ENCODE assay signal across 1 cellular context in the genomic region with DNA sequence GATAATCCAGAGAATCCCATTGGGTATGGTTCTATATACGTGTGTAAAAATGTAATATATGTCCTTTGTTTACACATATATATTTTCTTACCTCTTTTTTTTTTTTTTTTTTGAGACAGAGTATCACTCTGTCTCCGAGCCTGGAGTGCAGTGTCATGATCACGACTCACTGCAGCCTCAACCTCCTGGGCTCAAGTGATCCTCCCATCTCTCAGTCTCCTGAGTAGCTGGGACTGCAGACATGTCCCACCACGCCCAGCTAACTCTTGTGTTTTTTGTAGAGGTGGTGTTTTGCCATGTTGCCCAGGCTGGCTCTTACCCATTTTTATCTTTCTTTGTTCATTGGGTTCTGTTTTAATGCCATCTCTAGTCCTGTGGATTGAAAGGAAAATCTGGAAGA.
TF ChIP-seq lines count a peak whose summit lies in the region.

No MANE protein-coding gene starts in this region.

TF ChIP-seq in HCT116, 20 proteins besides CTCF, POLR2A, EP300 and RAD21 (continued from another document):
- TF ChIP-seq POLR2AphosphoS5 (IDR thresholded peaks at IDR 0.05; ENCODE audit: low read depth, low read length): no peak
- no peak for TF ChIP-seq MAX (IDR thresholded peaks at IDR 0.05)
- no peak for TF ChIP-seq EGR1 (IDR thresholded peaks at IDR 0.05; ENCODE audit: low read depth)
- no peak for TF ChIP-seq EZH2 (IDR thresholded peaks at IDR 0.05)
- TF ChIP-seq, protein P1, sequence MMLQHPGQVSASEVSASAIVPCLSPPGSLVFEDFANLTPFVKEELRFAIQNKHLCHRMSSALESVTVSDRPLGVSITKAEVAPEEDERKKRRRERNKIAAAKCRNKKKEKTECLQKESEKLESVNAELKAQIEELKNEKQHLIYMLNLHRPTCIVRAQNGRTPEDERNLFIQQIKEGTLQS (IDR thresholded peaks at IDR 0.05): no peak
- no peak for TF ChIP-seq EZH2phosphoT487 (IDR thresholded peaks at IDR 0.05; ENCODE audit: borderline replicate concordance)
- no peak for TF ChIP-seq SRF (IDR thresholded peaks at IDR 0.05; ENCODE audit: low read depth)
- no peak for TF ChIP-seq YY1 (IDR thresholded peaks at IDR 0.05; ENCODE audit: extremely low read depth, insufficient replicate concordance, low read depth, low read length)
- TF ChIP-seq REST (IDR thresholded peaks at IDR 0.05; ENCODE audit: low read depth): no peak
- no peak for TF ChIP-seq TCF7L2 (IDR thresholded peaks at IDR 0.05; ENCODE audit: borderline replicate concordance, extremely low read depth, insufficient read depth, insufficient read length)
- TF ChIP-seq, protein P2, sequence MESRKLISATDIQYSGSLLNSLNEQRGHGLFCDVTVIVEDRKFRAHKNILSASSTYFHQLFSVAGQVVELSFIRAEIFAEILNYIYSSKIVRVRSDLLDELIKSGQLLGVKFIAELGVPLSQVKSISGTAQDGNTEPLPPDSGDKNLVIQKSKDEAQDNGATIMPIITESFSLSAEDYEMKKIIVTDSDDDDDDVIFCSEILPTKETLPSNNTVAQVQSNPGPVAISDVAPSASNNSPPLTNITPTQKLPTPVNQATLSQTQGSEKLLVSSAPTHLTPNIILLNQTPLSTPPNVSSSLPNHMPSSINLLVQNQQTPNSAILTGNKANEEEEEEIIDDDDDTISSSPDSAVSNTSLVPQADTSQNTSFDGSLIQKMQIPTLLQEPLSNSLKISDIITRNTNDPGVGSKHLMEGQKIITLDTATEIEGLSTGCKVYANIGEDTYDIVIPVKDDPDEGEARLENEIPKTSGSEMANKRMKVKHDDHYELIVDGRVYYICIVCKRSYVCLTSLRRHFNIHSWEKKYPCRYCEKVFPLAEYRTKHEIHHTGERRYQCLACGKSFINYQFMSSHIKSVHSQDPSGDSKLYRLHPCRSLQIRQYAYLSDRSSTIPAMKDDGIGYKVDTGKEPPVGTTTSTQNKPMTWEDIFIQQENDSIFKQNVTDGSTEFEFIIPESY (IDR thresholded peaks at IDR 0.05; ENCODE audit: extremely low read depth, insufficient replicate concordance, low read length): no peak
- TF ChIP-seq FOSL1 (IDR thresholded peaks at IDR 0.05; ENCODE audit: low read depth): no peak
